8 cellular contexts compared by ENCODE assay signal in the genomic region with DNA sequence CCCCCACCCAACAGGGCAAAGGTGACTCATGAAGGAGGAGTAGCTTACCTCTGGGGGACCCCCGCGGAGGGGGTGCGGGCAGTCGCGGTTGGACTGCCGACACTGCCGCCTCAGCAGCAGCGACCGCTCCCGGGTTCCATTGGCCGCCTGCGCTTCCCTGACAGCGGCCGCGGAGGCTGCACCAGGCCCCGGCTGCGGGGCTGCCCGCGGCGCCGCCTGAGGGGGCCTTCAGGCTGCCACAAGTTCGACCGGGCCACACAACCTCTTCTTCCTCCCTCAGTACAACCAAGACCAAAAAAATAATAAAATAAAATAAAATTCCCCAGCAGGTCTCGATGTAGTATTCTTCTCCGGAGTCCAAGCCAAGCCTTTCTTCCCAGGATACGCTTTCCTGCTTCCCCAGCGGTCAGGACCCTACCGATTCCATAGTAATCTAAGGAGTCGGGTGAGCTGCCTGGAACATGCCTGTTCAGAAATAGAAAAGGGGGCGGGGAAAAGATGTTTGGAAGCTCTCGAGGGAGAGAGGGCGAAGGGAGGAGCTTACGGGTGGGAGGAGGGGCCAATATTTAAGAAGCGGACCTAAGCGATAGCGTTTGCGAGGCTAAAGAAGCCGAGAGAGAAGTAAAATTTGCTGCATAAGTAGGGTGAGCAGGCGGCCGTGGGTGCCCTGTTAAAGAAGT. TPM values are rescaled to one million over a fixed set of nuclear protein-coding genes. Genes with fewer than 3 reads are reported as not detected.
DNase-seq lines count a peak whose midpoint lies in the region; ATAC-seq and TF ChIP-seq lines count a peak whose summit lies in the region.

A gene (minus strand): TSS at position 194 of the 680 bp plus-strand sequence. CDS start 10,935 bp downstream, outside the sequence.

- POLR2A ChIA-PET in activated naive CD8-positive, alpha-beta T cell treated with anti-CD3 and anti-CD28 coated beads, Interleukin-2, amount 10 ng/mL, durations not matched to agents 7 days and 5 days (lab: Charles Lee), result interaction anchor here (0.9 to 2.7 kb wide), 13 partner anchors 9 to 138 kb away, joined by 3 to 13 read pairs (median 5); a partner anchor contains a TSS

- H3K4me1 Mint-ChIP-seq in activated naive CD8-positive, alpha-beta T cell treated with anti-CD3 and anti-CD28 coated beads, Interleukin-2, amount 10 ng/mL, durations not matched to agents 7 days and 5 days, result peaks cover 28% of the 10 kb centered on the region
- H3K4me1 Mint-ChIP-seq in glutamatergic neuron (ENCODE audit: low read depth, unreplicated experiment), result peaks cover 25% of the 10 kb centered on the region

- peaks cover 14% of the 10 kb centered on the region for H3K36me3 Mint-ChIP-seq in activated naive CD8-positive, alpha-beta T cell treated with anti-CD3 and anti-CD28 coated beads, Interleukin-2, amount 10 ng/mL, durations not matched to agents 7 days and 5 days
- no peaks in the 10 kb centered on the region for H3K36me3 Mint-ChIP-seq in glutamatergic neuron (ENCODE audit: unreplicated experiment)

- peak within 1 kb of the TSS; percentile 90 for H3K27ac ChIP-seq in temporal lobe (ENCODE audit: low read depth, low read length)

- ATAC-seq in HG02623 (IDR thresholded peaks at IDR 0.05; ENCODE audit: unreplicated experiment), result peak; percentile 71
- peak; percentile 91 for ATAC-seq in activated naive CD8-positive, alpha-beta T cell treated with anti-CD3 and anti-CD28 coated beads, Interleukin-2, amount 10 ng/mL, durations not matched to agents 7 days and 5 days (ENCODE audit: low read depth)
- peak; percentile 99 for ATAC-seq in omental fat pad (ENCODE audit: low FRiP score)

- TF ChIP-seq CTCF in glutamatergic neuron (IDR thresholded peaks at IDR 0.05; ENCODE audit: partially characterized antibody, unreplicated experiment) (no peak), omental fat pad (IDR thresholded peaks at IDR 0.05) (no peak)

- H3K4me3 Mint-ChIP-seq in activated naive CD8-positive, alpha-beta T cell treated with anti-CD3 and anti-CD28 coated beads, Interleukin-2, amount 10 ng/mL, durations not matched to agents 7 days and 5 days, result peak within 1 kb of the TSS; percentile 99
- H3K4me3 Mint-ChIP-seq in glutamatergic neuron (ENCODE audit: unreplicated experiment), result peak within 1 kb of the TSS; percentile 99

- no peaks in the 10 kb centered on the region for H3K9me3 Mint-ChIP-seq in activated naive CD8-positive, alpha-beta T cell treated with anti-CD3 and anti-CD28 coated beads, Interleukin-2, amount 10 ng/mL, durations not matched to agents 7 days and 5 days
- H3K9me3 Mint-ChIP-seq in glutamatergic neuron (ENCODE audit: unreplicated experiment), result peaks cover 5% of the 10 kb centered on the region

- H3K27ac Mint-ChIP-seq in activated naive CD8-positive, alpha-beta T cell treated with anti-CD3 and anti-CD28 coated beads, Interleukin-2, amount 10 ng/mL, durations not matched to agents 7 days and 5 days, result peak within 1 kb of the TSS; percentile 97
- peak within 1 kb of the TSS; percentile 96 for H3K27ac Mint-ChIP-seq in glutamatergic neuron (ENCODE audit: unreplicated experiment)

- no peaks in the 10 kb centered on the region for H3K27me3 Mint-ChIP-seq in activated naive CD8-positive, alpha-beta T cell treated with anti-CD3 and anti-CD28 coated beads, Interleukin-2, amount 10 ng/mL, durations not matched to agents 7 days and 5 days
- peaks cover 13% of the 10 kb centered on the region for H3K27me3 Mint-ChIP-seq in glutamatergic neuron (ENCODE audit: unreplicated experiment)

- DNase-seq in GM03348 (ENCODE audit: low spot score) (peak; percentile 96), NCI-H1417 treated with DMSO at 0.1 percent for 48 hours (lab: John Stamatoyannopoulos, UW) (peak; percentile 97), SW 1271 (lab: John Stamatoyannopoulos, UW) (peak; percentile 80 to 93), glutamatergic neuron (peak; percentile 81), omental fat pad (ENCODE audit: low spot score) (peak; percentile 68)
- DNase-seq in activated naive CD8-positive, alpha-beta T cell treated with anti-CD3 and anti-CD28 coated beads, Interleukin-2, amount 10 ng/mL, durations not matched to agents 7 days and 5 days, result peak; percentile 87

RNA-seq across cellular contexts. Expression of the gene that starts here (rescaled TPM):
- total RNA-seq in activated naive CD8-positive, alpha-beta T cell treated with anti-CD3 and anti-CD28 coated beads, Interleukin-2, amount 10 ng/mL, durations not matched to agents 7 days and 5 days, result 10 to 100 TPM; 73.8 to 75.7 TPM
- total RNA-seq in glutamatergic neuron (ENCODE audit: unreplicated experiment), result 68.7 TPM
- total RNA-seq in omental fat pad, result 100 to 1,000 TPM in 1 of 4 donors, 10 to 100 TPM in 3; 80.4 to 109 (median 87.2) TPM
- total RNA-seq in temporal lobe, result 34.4 TPM

Comparison
In these comparisons a context has a peak if more than half of its experiments do, and no peak if none do; other contexts are left out.
1. Peak in every context shown above with its lines: DNase-seq, ATAC-seq and H3K27ac ChIP-seq.